10 cellular contexts compared by ENCODE assay signal in genomic region chr6:137926207-137926731, GRCh38. TPM values are rescaled to one million over a fixed set of nuclear protein-coding genes. Genes with fewer than 3 reads are reported as not detected.
DNase-seq lines count a peak whose midpoint lies in the region; TF ChIP-seq lines count a peak whose summit lies in the region.
"Had no signal": no experiment of that assay in that cellular context is flagged by ENCODE, and none has a peak within 500 bp of the region (broad histone marks: within the 10 kb centered on the region; RNA-seq: fewer than 3 reads in every experiment).

No MANE protein-coding gene starts in this region.

- H3K79me2 ChIP-seq in OCI-LY3 (ENCODE audit: low read length) = no peaks in the 10 kb centered on the region
- no peaks in the 10 kb centered on the region for H3K79me2 ChIP-seq in Karpas-422 (ENCODE audit: low read length)

- H3K9me3 ChIP-seq in OCI-LY3 (ENCODE audit: insufficient read depth, low read length) (no peaks in the 10 kb centered on the region), Karpas-422 (ENCODE audit: low read length) (no peaks in the 10 kb centered on the region)
- H3K9me3 ChIP-seq: tibial nerve had no signal

- H2AFZ ChIP-seq in OCI-LY3 (ENCODE audit: low read depth, low read length) (no peak overlapping the region), Karpas-422 (ENCODE audit: low read length) (no peak overlapping the region)

- TF ChIP-seq CTCF in OCI-LY3 (IDR thresholded peaks at IDR 0.05; ENCODE audit: low read depth, low read length) (no peak), fibroblast of the aortic adventitia (IDR thresholded peaks at IDR 0.05; ENCODE audit: insufficient read depth, low read length) (no peak)

- DNase-seq in NCI-H146 (lab: John Stamatoyannopoulos, UW) (peak; percentile 11), NCI-H146 treated with DMSO at 0.1 percent for 48 hours (lab: John Stamatoyannopoulos, UW; ENCODE audit: unreplicated experiment) (no peak), fibroblast of the aortic adventitia (ENCODE audit: low read depth) (peak; percentile 87), medulla oblongata (ENCODE audit: extremely low spot score) (no peak), Karpas-422 (no peak), HK-2 (ENCODE audit: unreplicated experiment) (no peak)
- DNase-seq in stimulated activated CD4-positive, alpha-beta T cell treated with anti-CD3 and anti-CD28 coated beads, Interleukin-2, amount 100 ng/mL, for 4 hours (ENCODE audit: low read depth) = peak; percentile 19

- H4K20me1 ChIP-seq in OCI-LY3 (ENCODE audit: insufficient read depth, low read length) (no peaks in the 10 kb centered on the region), Karpas-422 (ENCODE audit: insufficient read depth, low read depth, low read length) (no peaks in the 10 kb centered on the region)

- H3K36me3 ChIP-seq in OCI-LY3 (replicated peaks; ENCODE audit: low read depth, low read length) = no peaks in the 10 kb centered on the region
- H3K36me3 ChIP-seq in Karpas-422 (ENCODE audit: insufficient read depth, low read length) = no peaks in the 10 kb centered on the region
- H3K36me3 ChIP-seq: tibial nerve had no signal

- H3K27me3 ChIP-seq in OCI-LY3 (ENCODE audit: low read depth, low read length) (no peaks in the 10 kb centered on the region), Karpas-422 (ENCODE audit: low read length) (no peaks in the 10 kb centered on the region)
- H3K27me3 ChIP-seq: tibial nerve had no signal

- H3K9ac ChIP-seq in OCI-LY3 (ENCODE audit: low read length) = peak overlapping the region; percentile 80
- no peak overlapping the region for H3K9ac ChIP-seq in Karpas-422 (ENCODE audit: low read length)

- H3K27ac ChIP-seq in OCI-LY3 (ENCODE audit: low read length) (peak overlapping the region; percentile 98), Karpas-422 (ENCODE audit: low read length) (no peak overlapping the region)
- H3K27ac ChIP-seq: C4-2B had no signal

- H3K4me2 ChIP-seq in OCI-LY3 (ENCODE audit: low read length) = peak overlapping the region; percentile 54
- H3K4me2 ChIP-seq in Karpas-422 (ENCODE audit: low read depth, low read length, poor library complexity, severe bottlenecking) = no peak overlapping the region

- no peaks in the 10 kb centered on the region for H3K9me2 ChIP-seq in Karpas-422 (replicated peaks; ENCODE audit: insufficient read depth, low read length)

- H3K4me3 ChIP-seq in OCI-LY3 (ENCODE audit: low read length) (no peak overlapping the region), fibroblast of the aortic adventitia (ENCODE audit: low read depth, low read length) (no peak overlapping the region), Karpas-422 (ENCODE audit: low read length) (no peak overlapping the region)
- H3K4me3 ChIP-seq: tibial nerve had no signal

- H3K4me1 ChIP-seq in OCI-LY3 (ENCODE audit: low read length) = peaks cover 92% of the 10 kb centered on the region
- peaks cover 8% of the 10 kb centered on the region for H3K4me1 ChIP-seq in Karpas-422 (ENCODE audit: low read length)

RNA-seq across cellular contexts. Expression of gene TNFAIP3, which starts 59.2 kb away (rescaled TPM):
- 7.0 and 19.9 TPM in 2 replicates for total RNA-seq in fibroblast of the aortic adventitia (ENCODE audit: low replicate concordance)
- 0.72 and 0.75 TPM in 2 replicates for total RNA-seq in Karpas-422 (2014; rRNA removed; shearing (Covaris generic); ENCODE audit: low replicate concordance)

Comparison
In these comparisons a context has a peak if more than half of its experiments do, and no peak if none do; other contexts are left out.
1. DNase-seq: peak in NCI-H146 (single experiment), fibroblast of the aortic adventitia (single experiment) and stimulated activated CD4-positive, alpha-beta T cell treated with anti-CD3 and anti-CD28 coated beads, Interleukin-2, amount 100 ng/mL, for 4 hours (single experiment); none in NCI-H146 treated with DMSO at 0.1 percent for 48 hours (single experiment), medulla oblongata (single experiment), Karpas-422 (single experiment) and HK-2 (single experiment).